Comparison of ENCODE assay signal across 8 cellular contexts in genomic region chr11:62124186-62125113, GRCh38.
DNase-seq lines count a peak whose midpoint lies in the region; ATAC-seq and TF ChIP-seq lines count a peak whose summit lies in the region.

No MANE protein-coding gene starts in this region.

- H3K27ac ChIP-seq in iPS-18a (ENCODE audit: low read length): peak overlapping the region; percentile 51
- peak overlapping the region in 20 of 21 experiments; percentile 31 to 86 (median 75) for H3K27ac ChIP-seq in skin epidermis

- H3K36me3 ChIP-seq in iPS-18a (ENCODE audit: control insufficient read depth, low read depth, low read length): peaks cover 15% of the 10 kb centered on the region

- peaks cover 14% of the 10 kb centered on the region for H3K4me1 ChIP-seq in iPS-18a (ENCODE audit: control insufficient read depth, low read depth, low read length)

- peak; percentile 28 for ATAC-seq in HG02678 (IDR thresholded peaks at IDR 0.05; ENCODE audit: unreplicated experiment)

- H3K4me3 ChIP-seq in astrocyte of the cerebellum (ENCODE audit: low read depth, low read length) (peak overlapping the region; percentile 98), iPS-18a (ENCODE audit: low read length) (peak overlapping the region; percentile 95), skin epidermis (peak overlapping the region; percentile 69 to 92 (median 87))

- peak overlapping the region; percentile 89 for H3K9ac ChIP-seq in iPS-18a (ENCODE audit: low read length)

- H3K9me3 ChIP-seq in iPS-18a (ENCODE audit: control insufficient read depth, low read depth, low read length): no peaks in the 10 kb centered on the region

- in situ Hi-C loops in astrocyte of the cerebellum (cut with HindIII; ENCODE audit: low sequenced_read_pairs): no loop called here

- DNase-seq in activated T-cell treated with anti-CD3 and anti-CD28 coated beads for 48 hours (ENCODE audit: low read depth): peak; percentile 34
- no peak for DNase-seq in activated T-cell treated with anti-CD3 and anti-CD28 coated beads for 4 hours
- DNase-seq in NCI-H774 (lab: John Stamatoyannopoulos, UW): peak; percentile 24
- no peak for DNase-seq in astrocyte of the cerebellum (ENCODE audit: low read depth)
- no peak for DNase-seq in T-helper 9 cell

- no peaks in the 10 kb centered on the region for H3K27me3 ChIP-seq in iPS-18a (ENCODE audit: control insufficient read depth, insufficient read depth, low read length)

- TF ChIP-seq CTCF in astrocyte of the cerebellum (IDR thresholded peaks at IDR 0.05; ENCODE audit: low read depth, low read length, missing control alignments): no peak

Comparison
In these comparisons a context has a peak if more than half of its experiments do, and no peak if none do; other contexts are left out.
1. DNase-seq: peak in activated T-cell treated with anti-CD3 and anti-CD28 coated beads for 48 hours (single experiment) and NCI-H774 (single experiment); none in activated T-cell treated with anti-CD3 and anti-CD28 coated beads for 4 hours (single experiment), astrocyte of the cerebellum (single experiment) and T-helper 9 cell (single experiment).
2. Peak in every context shown above with its lines, with median percentiles within 50 percentile points of each other: H3K4me3 ChIP-seq.